In the genomic region with DNA sequence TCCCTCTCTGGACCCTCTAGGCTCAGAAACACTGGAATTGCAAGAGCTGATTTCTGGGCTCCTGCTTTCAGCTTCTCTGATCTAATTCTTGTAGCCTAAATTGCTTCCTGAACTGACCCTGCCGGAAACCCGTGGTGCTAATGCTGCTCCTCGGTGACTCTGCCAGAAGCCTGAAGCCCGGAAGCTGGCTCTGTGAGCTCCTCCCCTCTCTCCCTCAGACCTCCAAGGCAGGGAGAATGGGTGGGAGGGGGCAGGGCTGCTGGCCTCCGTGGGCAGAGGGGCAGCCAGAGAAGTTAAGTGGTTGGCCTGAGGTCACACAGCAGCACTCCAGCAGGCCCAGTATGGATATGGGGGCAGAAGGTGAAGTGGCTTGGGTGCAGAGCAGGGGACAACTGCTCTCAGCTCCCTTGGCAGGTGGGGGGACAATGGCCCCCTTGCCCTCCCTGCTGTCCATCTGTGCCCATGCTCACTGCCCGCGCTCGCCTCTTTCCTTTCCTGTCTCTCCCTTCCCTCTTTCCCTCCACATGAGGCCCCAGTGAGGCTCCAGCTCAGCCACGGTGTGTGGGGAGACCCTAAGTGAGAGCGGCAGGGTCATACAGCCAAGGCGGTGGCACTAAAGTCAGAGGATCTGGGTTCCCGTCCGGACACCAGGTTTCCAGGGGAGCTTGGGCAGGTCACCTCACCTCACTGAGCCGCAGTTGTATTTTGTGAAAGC, we compare ENCODE assay signal across 2 cellular contexts.
TF ChIP-seq lines count a peak whose summit lies in the region.

No MANE protein-coding gene starts in this region.

TF ChIP-seq in WTC11, 78 proteins besides CTCF, POLR2A, EP300 and RAD21 (continues in another document):
- TF ChIP-seq TP53 (CRISPR knock-in tag; IDR thresholded peaks at IDR 0.05) (no peak), ZNF317 (CRISPR knock-in tag; IDR thresholded peaks at IDR 0.05; ENCODE audit: borderline replicate concordance, low read depth) (no peak), MYBL2 (CRISPR knock-in tag; IDR thresholded peaks at IDR 0.05) (no peak), ELF4 (CRISPR knock-in tag; IDR thresholded peaks at IDR 0.05; ENCODE audit: low read depth) (no peak), NFATC4 (CRISPR knock-in tag; IDR thresholded peaks at IDR 0.05) (no peak), KAT7 (CRISPR knock-in tag; IDR thresholded peaks at IDR 0.05; ENCODE audit: borderline replicate concordance) (no peak), JUN (CRISPR knock-in tag; IDR thresholded peaks at IDR 0.05) (no peak)
- TF ChIP-seq, protein P1, sequence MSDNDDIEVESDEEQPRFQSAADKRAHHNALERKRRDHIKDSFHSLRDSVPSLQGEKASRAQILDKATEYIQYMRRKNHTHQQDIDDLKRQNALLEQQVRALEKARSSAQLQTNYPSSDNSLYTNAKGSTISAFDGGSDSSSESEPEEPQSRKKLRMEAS (CRISPR knock-in tag; IDR thresholded peaks at IDR 0.05) = no peak
- TF ChIP-seq, protein P2, sequence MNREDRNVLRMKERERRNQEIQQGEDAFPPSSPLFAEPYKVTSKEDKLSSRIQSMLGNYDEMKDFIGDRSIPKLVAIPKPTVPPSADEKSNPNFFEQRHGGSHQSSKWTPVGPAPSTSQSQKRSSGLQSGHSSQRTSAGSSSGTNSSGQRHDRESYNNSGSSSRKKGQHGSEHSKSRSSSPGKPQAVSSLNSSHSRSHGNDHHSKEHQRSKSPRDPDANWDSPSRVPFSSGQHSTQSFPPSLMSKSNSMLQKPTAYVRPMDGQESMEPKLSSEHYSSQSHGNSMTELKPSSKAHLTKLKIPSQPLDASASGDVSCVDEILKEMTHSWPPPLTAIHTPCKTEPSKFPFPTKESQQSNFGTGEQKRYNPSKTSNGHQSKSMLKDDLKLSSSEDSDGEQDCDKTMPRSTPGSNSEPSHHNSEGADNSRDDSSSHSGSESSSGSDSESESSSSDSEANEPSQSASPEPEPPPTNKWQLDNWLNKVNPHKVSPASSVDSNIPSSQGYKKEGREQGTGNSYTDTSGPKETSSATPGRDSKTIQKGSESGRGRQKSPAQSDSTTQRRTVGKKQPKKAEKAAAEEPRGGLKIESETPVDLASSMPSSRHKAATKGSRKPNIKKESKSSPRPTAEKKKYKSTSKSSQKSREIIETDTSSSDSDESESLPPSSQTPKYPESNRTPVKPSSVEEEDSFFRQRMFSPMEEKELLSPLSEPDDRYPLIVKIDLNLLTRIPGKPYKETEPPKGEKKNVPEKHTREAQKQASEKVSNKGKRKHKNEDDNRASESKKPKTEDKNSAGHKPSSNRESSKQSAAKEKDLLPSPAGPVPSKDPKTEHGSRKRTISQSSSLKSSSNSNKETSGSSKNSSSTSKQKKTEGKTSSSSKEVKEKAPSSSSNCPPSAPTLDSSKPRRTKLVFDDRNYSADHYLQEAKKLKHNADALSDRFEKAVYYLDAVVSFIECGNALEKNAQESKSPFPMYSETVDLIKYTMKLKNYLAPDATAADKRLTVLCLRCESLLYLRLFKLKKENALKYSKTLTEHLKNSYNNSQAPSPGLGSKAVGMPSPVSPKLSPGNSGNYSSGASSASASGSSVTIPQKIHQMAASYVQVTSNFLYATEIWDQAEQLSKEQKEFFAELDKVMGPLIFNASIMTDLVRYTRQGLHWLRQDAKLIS (CRISPR knock-in tag; IDR thresholded peaks at IDR 0.05; ENCODE audit: borderline replicate concordance) = no peak
- TF ChIP-seq, protein P3, sequence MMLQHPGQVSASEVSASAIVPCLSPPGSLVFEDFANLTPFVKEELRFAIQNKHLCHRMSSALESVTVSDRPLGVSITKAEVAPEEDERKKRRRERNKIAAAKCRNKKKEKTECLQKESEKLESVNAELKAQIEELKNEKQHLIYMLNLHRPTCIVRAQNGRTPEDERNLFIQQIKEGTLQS (CRISPR knock-in tag; conservative IDR thresholded peaks at IDR 0.05) = no peak
- TF ChIP-seq, protein P4, sequence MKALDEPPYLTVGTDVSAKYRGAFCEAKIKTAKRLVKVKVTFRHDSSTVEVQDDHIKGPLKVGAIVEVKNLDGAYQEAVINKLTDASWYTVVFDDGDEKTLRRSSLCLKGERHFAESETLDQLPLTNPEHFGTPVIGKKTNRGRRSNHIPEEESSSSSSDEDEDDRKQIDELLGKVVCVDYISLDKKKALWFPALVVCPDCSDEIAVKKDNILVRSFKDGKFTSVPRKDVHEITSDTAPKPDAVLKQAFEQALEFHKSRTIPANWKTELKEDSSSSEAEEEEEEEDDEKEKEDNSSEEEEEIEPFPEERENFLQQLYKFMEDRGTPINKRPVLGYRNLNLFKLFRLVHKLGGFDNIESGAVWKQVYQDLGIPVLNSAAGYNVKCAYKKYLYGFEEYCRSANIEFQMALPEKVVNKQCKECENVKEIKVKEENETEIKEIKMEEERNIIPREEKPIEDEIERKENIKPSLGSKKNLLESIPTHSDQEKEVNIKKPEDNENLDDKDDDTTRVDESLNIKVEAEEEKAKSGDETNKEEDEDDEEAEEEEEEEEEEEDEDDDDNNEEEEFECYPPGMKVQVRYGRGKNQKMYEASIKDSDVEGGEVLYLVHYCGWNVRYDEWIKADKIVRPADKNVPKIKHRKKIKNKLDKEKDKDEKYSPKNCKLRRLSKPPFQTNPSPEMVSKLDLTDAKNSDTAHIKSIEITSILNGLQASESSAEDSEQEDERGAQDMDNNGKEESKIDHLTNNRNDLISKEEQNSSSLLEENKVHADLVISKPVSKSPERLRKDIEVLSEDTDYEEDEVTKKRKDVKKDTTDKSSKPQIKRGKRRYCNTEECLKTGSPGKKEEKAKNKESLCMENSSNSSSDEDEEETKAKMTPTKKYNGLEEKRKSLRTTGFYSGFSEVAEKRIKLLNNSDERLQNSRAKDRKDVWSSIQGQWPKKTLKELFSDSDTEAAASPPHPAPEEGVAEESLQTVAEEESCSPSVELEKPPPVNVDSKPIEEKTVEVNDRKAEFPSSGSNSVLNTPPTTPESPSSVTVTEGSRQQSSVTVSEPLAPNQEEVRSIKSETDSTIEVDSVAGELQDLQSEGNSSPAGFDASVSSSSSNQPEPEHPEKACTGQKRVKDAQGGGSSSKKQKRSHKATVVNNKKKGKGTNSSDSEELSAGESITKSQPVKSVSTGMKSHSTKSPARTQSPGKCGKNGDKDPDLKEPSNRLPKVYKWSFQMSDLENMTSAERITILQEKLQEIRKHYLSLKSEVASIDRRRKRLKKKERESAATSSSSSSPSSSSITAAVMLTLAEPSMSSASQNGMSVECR (CRISPR knock-in tag; IDR thresholded peaks at IDR 0.05; ENCODE audit: borderline replicate concordance) = no peak
- TF ChIP-seq, protein P5, sequence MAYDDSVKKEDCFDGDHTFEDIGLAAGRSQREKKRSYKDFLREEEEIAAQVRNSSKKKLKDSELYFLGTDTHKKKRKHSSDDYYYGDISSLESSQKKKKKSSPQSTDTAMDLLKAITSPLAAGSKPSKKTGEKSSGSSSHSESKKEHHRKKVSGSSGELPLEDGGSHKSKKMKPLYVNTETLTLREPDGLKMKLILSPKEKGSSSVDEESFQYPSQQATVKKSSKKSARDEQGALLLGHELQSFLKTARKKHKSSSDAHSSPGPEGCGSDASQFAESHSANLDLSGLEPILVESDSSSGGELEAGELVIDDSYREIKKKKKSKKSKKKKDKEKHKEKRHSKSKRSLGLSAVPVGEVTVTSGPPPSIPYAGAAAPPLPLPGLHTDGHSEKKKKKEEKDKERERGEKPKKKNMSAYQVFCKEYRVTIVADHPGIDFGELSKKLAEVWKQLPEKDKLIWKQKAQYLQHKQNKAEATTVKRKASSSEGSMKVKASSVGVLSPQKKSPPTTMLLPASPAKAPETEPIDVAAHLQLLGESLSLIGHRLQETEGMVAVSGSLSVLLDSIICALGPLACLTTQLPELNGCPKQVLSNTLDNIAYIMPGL (CRISPR knock-in tag; IDR thresholded peaks at IDR 0.05) = no peak

TF ChIP-seq in H1, 55 proteins besides CTCF, POLR2A, EP300 and RAD21:
- no peak for TF ChIP-seq TAF1 (IDR thresholded peaks at IDR 0.05; ENCODE audit: low read depth, low read length)
- no peak for TF ChIP-seq GTF2F1 (IDR thresholded peaks at IDR 0.05; ENCODE audit: borderline replicate concordance, low read depth, low read length)
- TF ChIP-seq SP1 (IDR thresholded peaks at IDR 0.05; ENCODE audit: low read depth, low read length) = no peak
- TF ChIP-seq KDM5A (IDR thresholded peaks at IDR 0.05; ENCODE audit: low read length) = no peak
- no peak for TF ChIP-seq BACH1 (IDR thresholded peaks at IDR 0.05; ENCODE audit: low read length)
- TF ChIP-seq SP2 (IDR thresholded peaks at IDR 0.05; ENCODE audit: low read length) = no peak
- TF ChIP-seq CREB1 (IDR thresholded peaks at IDR 0.05) = no peak
- TF ChIP-seq FOSL1 (IDR thresholded peaks at IDR 0.05; ENCODE audit: insufficient read depth, low read depth, low read length) = no peak
